ENCODE assay signal across 18 cellular contexts in genomic region chr17:65455154-65455971, GRCh38.
DNase-seq lines count a peak whose midpoint lies in the region; ATAC-seq, FAIRE-seq and TF ChIP-seq lines count a peak whose summit lies in the region.
"Had no signal": no experiment of that assay in that cellular context is flagged by ENCODE, and none has a peak within 500 bp of the region (broad histone marks: within the 10 kb centered on the region; RNA-seq: fewer than 3 reads in every experiment).

No MANE protein-coding gene starts in this region.

- H3K4me3 ChIP-seq in IMR-90 (ENCODE audit: insufficient read depth, low read depth, low read length): no peak overlapping the region
- peak overlapping the region in 1 of 3 experiments; percentile 34; a peak in 1 of 6 replicates for H3K4me3 ChIP-seq in HepG2 (replicated peaks in 1 of 3; ENCODE audit: insufficient read depth in 1 of 3, low read depth in 2 of 3, low read length in 3 of 3)
- no peak overlapping the region for H3K4me3 ChIP-seq in parathyroid adenoma (ENCODE audit: low read depth, low read length)
- H3K4me3 ChIP-seq: SK-N-MC had no signal

- intact Hi-C loops in IMR-90 (cut with micrococcal nuclease) (no loop called here), HepG2 (cut with micrococcal nuclease; ENCODE audit: unreplicated experiment) (loop anchor here (5.0 kb wide), 1 partner anchor 337 kb away; no protein-coding TSS in a partner anchor)

- no peak overlapping the region for H3K23ac ChIP-seq in IMR-90 (ENCODE audit: low read depth, low read length)

- peaks cover 16% of the 10 kb centered on the region for H3K27me3 ChIP-seq in IMR-90 (ENCODE audit: control insufficient read depth, insufficient read depth, low read length)
- H3K27me3 ChIP-seq in HepG2 (ENCODE audit: control insufficient read depth in 1 of 2, insufficient read depth in 2 of 2, low read length in 2 of 2): peaks cover 6 to 26% of the 10 kb centered on the region in 2 experiments; a peak in 3 of 5 replicates
- H3K27me3 ChIP-seq in parathyroid adenoma (ENCODE audit: control insufficient read depth, insufficient read depth, low read length): no peaks in the 10 kb centered on the region

- H3K79me2 ChIP-seq in HepG2 (ENCODE audit: insufficient read depth, low read length) (no peaks in the 10 kb centered on the region), parathyroid adenoma (no peaks in the 10 kb centered on the region)

- H3K27ac ChIP-seq in IMR-90 (ENCODE audit: insufficient read depth, low read length) (no peak overlapping the region), HepG2 (ENCODE audit: extremely low read length, insufficient read depth, low read length) (no peak overlapping the region), parathyroid adenoma (no peak overlapping the region)
- H3K27ac ChIP-seq: HL-60, SK-N-MC had no signal

- no peaks in the 10 kb centered on the region for H3K9me3 Mint-ChIP-seq in effector memory CD8-positive, alpha-beta T cell

- DNase-seq in IMR-90: no peak
- no peak for DNase-seq in effector memory CD8-positive, alpha-beta T cell
- DNase-seq in HepG2 (ENCODE audit: low spot score): no peak
- no peak for DNase-seq in GM19238 (ENCODE audit: insufficient read length, low spot score)
- DNase-seq in DMS153 treated with DMSO at 0.1 percent for 48 hours (lab: John Stamatoyannopoulos, UW; ENCODE audit: unreplicated experiment): no peak
- DNase-seq: AML-193, DMS 273 treated with DMSO at 0.1 percent for 48 hours, NCI-H1436, NCI-H2029 had no signal

- no peak overlapping the region for H2BK5ac ChIP-seq in IMR-90 (ENCODE audit: low read depth, low read length, poor library complexity, severe bottlenecking)

- no peak overlapping the region for H2BK120ac ChIP-seq in IMR-90 (ENCODE audit: low read depth, low read length)

- no peaks in the 10 kb centered on the region for H3K9me3 ChIP-seq in IMR-90 (ENCODE audit: control insufficient read depth, insufficient read depth, low read length)
- H3K9me3 ChIP-seq in HepG2 (ENCODE audit: low read length): no peaks in the 10 kb centered on the region
- no peaks in the 10 kb centered on the region for H3K9me3 ChIP-seq in parathyroid adenoma (ENCODE audit: control insufficient read depth, low read length)

- no peak overlapping the region for H3K4me2 ChIP-seq in IMR-90 (ENCODE audit: low read depth, low read length)
- peak overlapping the region; percentile 48; the same call in 1 of the 2 replicates for H3K4me2 ChIP-seq in HepG2 (ENCODE audit: low read depth, low read length)
- H3K4me2 ChIP-seq in parathyroid adenoma (ENCODE audit: low read length): no peak overlapping the region

- H3K27me3 Mint-ChIP-seq in effector memory CD8-positive, alpha-beta T cell: peaks cover 12 to 24% of the 10 kb centered on the region in 2 donors

- no peak overlapping the region for H3K14ac ChIP-seq in IMR-90 (replicated peaks; ENCODE audit: low read depth, low read length)

- H3K4me1 ChIP-seq in IMR-90 (ENCODE audit: control insufficient read depth, insufficient read depth, low read length) (no peaks in the 10 kb centered on the region), HepG2 (ENCODE audit: insufficient read depth, low read length) (peaks cover 21% of the 10 kb centered on the region), parathyroid adenoma (peaks cover 4% of the 10 kb centered on the region)

- POLR2A ChIA-PET in IMR-90 (lab: Charles Lee; ENCODE audit: unreplicated experiment): no interaction called here
- POLR2A ChIA-PET in HepG2 (lab: Yijun Ruan, JAX): no interaction called here

- no peak for ATAC-seq in IMR-90 (ENCODE audit: low read depth)
- no peak for ATAC-seq in effector memory CD8-positive, alpha-beta T cell (replicated peaks)
- ATAC-seq in HepG2: no peak; the same call in 2 of the 3 replicates
- ATAC-seq in activated CD4-positive, CD25-positive, alpha-beta regulatory T cell treated with anti-CD3 and anti-CD28 coated beads, Interleukin-2, amount 50 U/mL, for 24 hours: no peak
- no peak for ATAC-seq in GM21447 (IDR thresholded peaks at IDR 0.05; ENCODE audit: unreplicated experiment)
- ATAC-seq: Panc1 had no signal

- H4K8ac ChIP-seq in IMR-90 (ENCODE audit: low read depth in 2 of 2, low read length in 2 of 2): no peak overlapping the region

- dilution Hi-C loops in IMR-90 (cut with HindIII; ENCODE audit: low sequenced_read_pairs, unreplicated experiment): no loop called here

- no peak overlapping the region for H4K91ac ChIP-seq in IMR-90 (ENCODE audit: insufficient read depth, low read depth, low read length)

- H2BK20ac ChIP-seq in IMR-90 (ENCODE audit: low read depth, low read length): no peak overlapping the region

- no peaks in the 10 kb centered on the region for H3K36me3 ChIP-seq in IMR-90 (ENCODE audit: control insufficient read depth, insufficient read depth, low read length)
- H3K36me3 ChIP-seq in HepG2 (replicated peaks in 1 of 2; ENCODE audit: control insufficient read depth in 1 of 2, insufficient read depth in 2 of 2, low read length in 2 of 2): no peaks in the 10 kb centered on the region
- no peaks in the 10 kb centered on the region for H3K36me3 ChIP-seq in parathyroid adenoma (ENCODE audit: control insufficient read depth, insufficient read depth, low read length)

- H2AK9ac ChIP-seq in IMR-90 (replicated peaks; ENCODE audit: low read depth, low read length, poor library complexity): no peak overlapping the region

- BruUV-seq in IMR-90 (replicated peaks; lab: Mats Ljungman, UMichigan): no TSS peak
- BruUV-seq in HepG2 (replicated peaks; lab: Mats Ljungman, UMichigan): no TSS peak

- no peak for FAIRE-seq in HepG2 (lab: Jason Lieb, UNC)
- FAIRE-seq: GM12892 had no signal

- no peak for TF ChIP-seq EP300 in HepG2 (IDR thresholded peaks at IDR 0.05; ENCODE audit: low read depth in 2 of 2, low read length in 2 of 2)
- TF ChIP-seq EP300 in HepG2 (CRISPR knock-in tag; IDR thresholded peaks at IDR 0.05; ENCODE audit: borderline replicate concordance): no peak

- H3K4ac ChIP-seq in IMR-90 (ENCODE audit: low read depth, low read length): no peak overlapping the region

- CTCF ChIA-PET in IMR-90 (lab: Yijun Ruan, JAX) (no interaction called here), HepG2 (lab: Yijun Ruan, JAX; ENCODE audit: low intra/inter-chr PET ratio, low total read pairs) (interaction anchor here (1.1 to 1.5 kb wide), 2 partner anchors 101 to 533 kb away, joined by 5 to 8 read pairs; no protein-coding TSS in a partner anchor)

- TF ChIP-seq CTCF in IMR-90 (conservative IDR thresholded peaks at IDR 0.05; ENCODE audit: low read depth, low read length): no peak
- TF ChIP-seq CTCF in HepG2 (CRISPR knock-in tag; IDR thresholded peaks at IDR 0.05): no peak
- TF ChIP-seq CTCF in parathyroid adenoma (IDR thresholded peaks at IDR 0.05): no peak

- H3K9ac ChIP-seq in IMR-90 (ENCODE audit: low read depth, low read length): no peak overlapping the region
- no peak overlapping the region for H3K9ac ChIP-seq in HepG2 (ENCODE audit: insufficient read depth, low read depth, low read length)
- no peak overlapping the region for H3K9ac ChIP-seq in parathyroid adenoma

- H3K18ac ChIP-seq in IMR-90 (ENCODE audit: low read depth, low read length): no peak overlapping the region

- no peaks in the 10 kb centered on the region for H3K36me3 Mint-ChIP-seq in effector memory CD8-positive, alpha-beta T cell (ENCODE audit: insufficient read depth)
- H3K36me3 Mint-ChIP-seq: CD14-positive monocyte had no signal

- TF ChIP-seq POLR2A in IMR-90 (IDR thresholded peaks at IDR 0.05; ENCODE audit: low read depth, low read length) (no peak), HepG2 (IDR thresholded peaks at IDR 0.05; ENCODE audit: insufficient read depth in 1 of 2, low read depth in 2 of 2, low read length in 2 of 2) (no peak)

- no peak overlapping the region for H2BK15ac ChIP-seq in IMR-90 (ENCODE audit: low read depth, low read length)

- H3K79me1 ChIP-seq in IMR-90 (ENCODE audit: low read depth in 1 of 2, low read length in 2 of 2): no peaks in the 10 kb centered on the region

- no peaks in the 10 kb centered on the region for H4K20me1 ChIP-seq in IMR-90 (ENCODE audit: insufficient read depth, low read length)
- H4K20me1 ChIP-seq in HepG2 (ENCODE audit: insufficient read depth, low read length): no peaks in the 10 kb centered on the region

- 86% methylated on average over 7 of the region's 11 CpGs; no CpG with 5 or more reads in 1 of the 2 experiments for WGBS in IMR-90 (ENCODE audit: extremely low coverage in 2 of 2, insufficient read length in 1 of 2), 2 experiments
- WGBS in HepG2 (ENCODE audit: low lambda C conversion rate): 50% methylated on average over 11 of the region's 11 CpGs

- H3K9me1 ChIP-seq in IMR-90 (ENCODE audit: insufficient read depth, low read length): no peaks in the 10 kb centered on the region; the same call in 1 of the 2 replicates

- peak overlapping the region; percentile 7 to 32 for H3K27ac Mint-ChIP-seq in effector memory CD8-positive, alpha-beta T cell
- H3K27ac Mint-ChIP-seq: CD14-positive monocyte had no signal

- no peak overlapping the region for H3K56ac ChIP-seq in IMR-90 (ENCODE audit: extremely low read depth, insufficient read depth, low read length)

- no peak for TF ChIP-seq RAD21 in IMR-90 (IDR thresholded peaks at IDR 0.05; ENCODE audit: low read length)
- no peak for TF ChIP-seq RAD21 in HepG2 (CRISPR knock-in tag; IDR thresholded peaks at IDR 0.05)

- no peak overlapping the region for H2AK5ac ChIP-seq in IMR-90 (ENCODE audit: low read depth, low read length)

- H2AFZ ChIP-seq in IMR-90 (replicated peaks; ENCODE audit: low read length, poor library complexity): peak overlapping the region; percentile 45
- no peak overlapping the region for H2AFZ ChIP-seq in HepG2 (ENCODE audit: low read length)
- peak overlapping the region; percentile 31 for H2AFZ ChIP-seq in parathyroid adenoma

- H3K4me1 Mint-ChIP-seq in effector memory CD8-positive, alpha-beta T cell (ENCODE audit: low read depth in 2 of 2): no peaks in the 10 kb centered on the region
- H3K4me1 Mint-ChIP-seq: CD14-positive monocyte had no signal

- no peak overlapping the region for H4K5ac ChIP-seq in IMR-90 (ENCODE audit: low read depth, low read length)

- in situ Hi-C loops in IMR-90 (cut with MboI; ENCODE audit: low sequenced_read_pairs) (no loop called here), HepG2 (cut with HindIII; ENCODE audit: extremely low pct_ligation_motif_present, low pct_unique_long_range_greater_than_20kb) (no loop called here)

- H3K4me3 Mint-ChIP-seq in effector memory CD8-positive, alpha-beta T cell: no peak overlapping the region
- H3K4me3 Mint-ChIP-seq: CD14-positive monocyte, H9 had no signal

TF ChIP-seq in IMR-90, 13 proteins besides CTCF, POLR2A, EP300 and RAD21 (continues in another document):
- no peak for TF ChIP-seq NFE2L2 (IDR thresholded peaks at IDR 0.05; ENCODE audit: low read depth, low read length)

TF ChIP-seq in HepG2, 621 proteins besides CTCF, POLR2A, EP300 and RAD21 (continues in another document):
- TF ChIP-seq NCOA5 (CRISPR knock-in tag; IDR thresholded peaks at IDR 0.05): no peak
